Comparison of ENCODE assay signal across 15 cellular contexts in genomic region chr15:88646951-88647350, GRCh38. TPM values are rescaled to one million over a fixed set of nuclear protein-coding genes. Genes with fewer than 3 reads are reported as not detected.
A peak's percentile ranks its signal among the peaks of the same experiment; 100 is the strongest.
DNase-seq lines count a peak whose midpoint lies in the region; ATAC-seq and TF ChIP-seq lines count a peak whose summit lies in the region.
"Had no signal": no experiment of that assay in that cellular context is flagged by ENCODE, and none has a peak within 500 bp of the region (broad histone marks: within the 10 kb centered on the region; RNA-seq: fewer than 3 reads in every experiment).

No MANE protein-coding gene starts in this region.

- POLR2A ChIA-PET in activated B cell treated with CpG ODN at 0.5 μM for 24 hours (lab: Charles Lee) = interaction anchor here (1.0 to 1.7 kb wide), 4 partner anchors 9 to 180 kb away, joined by 3 to 16 read pairs (median 4); partner anchors contain the start of genes AEN, MRPL46 and MRPS11

- H3K4me1 Mint-ChIP-seq in activated T-cell treated with anti-CD3 and anti-CD28 coated beads, Interleukin-2, amount 50 U/mL, for 72 hours (ENCODE audit: low read depth) = peaks cover 74% of the 10 kb centered on the region
- H3K4me1 Mint-ChIP-seq in activated B cell treated with CpG ODN at 0.5 μM for 24 hours = peaks cover 90% of the 10 kb centered on the region
- peaks cover 63 to 77% of the 10 kb centered on the region in 2 donors for H3K4me1 Mint-ChIP-seq in effector memory CD8-positive, alpha-beta T cell (ENCODE audit: low read depth in 2 of 2)

- no peak for DNase-seq in activated T-cell treated with anti-CD3 and anti-CD28 coated beads, Interleukin-2, amount 50 U/mL, for 72 hours
- no peak for DNase-seq in activated T-cell treated with anti-CD3 and anti-CD28 coated beads, Interleukin-2, amount 50 U/mL, for 48 hours
- DNase-seq in activated B cell treated with CpG ODN at 0.5 μM for 24 hours (no peak), suprapubic skin (ENCODE audit: low spot score in 2 of 2) (peak; percentile 41 to 69), heart right ventricle (no peak), thyroid gland (no peak)
- no peak for DNase-seq in effector memory CD8-positive, alpha-beta T cell
- DNase-seq: activated effector memory CD4-positive, alpha-beta T cell treated with Interleukin-2 at 50 U/mL for 16 hours; GDM1; MM.1S; nucleus accumbens had no signal

- H3K4me1 ChIP-seq in suprapubic skin (peaks cover 28% of the 10 kb centered on the region), heart right ventricle (peaks cover 0 to 48% (median 23%) of the 10 kb centered on the region in 9 donors), thyroid gland (peaks cover 17 to 31% of the 10 kb centered on the region in 2 donors)
- H3K4me1 ChIP-seq: uterus had no signal

- H3K9me3 Mint-ChIP-seq in activated T-cell treated with anti-CD3 and anti-CD28 coated beads, Interleukin-2, amount 50 U/mL, for 72 hours = no peaks in the 10 kb centered on the region
- H3K9me3 Mint-ChIP-seq in activated B cell treated with CpG ODN at 0.5 μM for 24 hours = no peaks in the 10 kb centered on the region
- no peaks in the 10 kb centered on the region for H3K9me3 Mint-ChIP-seq in effector memory CD8-positive, alpha-beta T cell
- H3K9me3 Mint-ChIP-seq: brain had no signal

- H3K36me3 Mint-ChIP-seq in activated T-cell treated with anti-CD3 and anti-CD28 coated beads, Interleukin-2, amount 50 U/mL, for 72 hours (ENCODE audit: insufficient read depth in 2 of 2) = peaks cover 7 to 8% of the 10 kb centered on the region in 2 donors
- H3K36me3 Mint-ChIP-seq in activated B cell treated with CpG ODN at 0.5 μM for 24 hours (ENCODE audit: low read depth) = peaks cover 70% of the 10 kb centered on the region
- peaks cover 65% of the 10 kb centered on the region for H3K36me3 Mint-ChIP-seq in effector memory CD8-positive, alpha-beta T cell (ENCODE audit: insufficient read depth)
- H3K36me3 Mint-ChIP-seq: brain had no signal

- 81% methylated on average over 5 of the region's 5 CpGs for WGBS in suprapubic skin
- WGBS in heart right ventricle, 2 donors = 88 to 97% methylated on average over 5 of the region's 5 CpGs
- 80 to 97% methylated on average over 4 to 5 of the region's 5 CpGs for WGBS in thyroid gland, 2 donors

- CTCF ChIA-PET in activated B cell treated with CpG ODN at 0.5 μM for 24 hours (lab: Charles Lee) = interaction anchor here (1.0 to 1.2 kb wide), 3 partner anchors 8 to 22 kb away, joined by 3 to 7 read pairs (median 5); partner anchors contain the start of gene ISG20

- H3K4me3 Mint-ChIP-seq in activated T-cell treated with anti-CD3 and anti-CD28 coated beads, Interleukin-2, amount 50 U/mL, for 72 hours = no peak overlapping the region
- H3K4me3 Mint-ChIP-seq in activated B cell treated with CpG ODN at 0.5 μM for 24 hours = peak overlapping the region; percentile 61
- no peak overlapping the region for H3K4me3 Mint-ChIP-seq in effector memory CD8-positive, alpha-beta T cell
- H3K4me3 Mint-ChIP-seq: brain had no signal

- no peak for ATAC-seq in activated T-cell treated with anti-CD3 and anti-CD28 coated beads, Interleukin-2, amount 50 U/mL, for 72 hours (replicated peaks in 1 of 2)
- no peak for ATAC-seq in activated B cell treated with CpG ODN at 0.5 μM for 24 hours (ENCODE audit: low read depth)
- no peak for ATAC-seq in effector memory CD8-positive, alpha-beta T cell (replicated peaks)
- no peak for ATAC-seq in heart right ventricle
- ATAC-seq in HG03280 (IDR thresholded peaks at IDR 0.05; ENCODE audit: unreplicated experiment) = no peak
- ATAC-seq: heart left ventricle had no signal

- H3K36me3 ChIP-seq in suprapubic skin (no peaks in the 10 kb centered on the region), heart right ventricle (peaks cover 0 to 26% (median 0%) of the 10 kb centered on the region in 9 donors), thyroid gland (no peaks in the 10 kb centered on the region)
- H3K36me3 ChIP-seq: uterus had no signal

- no peaks in the 10 kb centered on the region for H3K9me3 ChIP-seq in suprapubic skin
- no peaks in the 10 kb centered on the region for H3K9me3 ChIP-seq in heart right ventricle
- H3K9me3 ChIP-seq in thyroid gland = no peaks in the 10 kb centered on the region
- H3K9me3 ChIP-seq: heart left ventricle, uterus had no signal

- no peak overlapping the region for H3K27ac ChIP-seq in suprapubic skin
- no peak overlapping the region for H3K27ac ChIP-seq in heart right ventricle
- H3K27ac ChIP-seq in thyroid gland = peak overlapping the region in 1 of 3 donors; percentile 23
- H3K27ac ChIP-seq: uterus had no signal

- TF ChIP-seq POLR2A in suprapubic skin (IDR thresholded peaks at IDR 0.05) (no peak), thyroid gland (IDR thresholded peaks at IDR 0.05) (no peak)

- no peak for TF ChIP-seq EP300 in suprapubic skin (IDR thresholded peaks at IDR 0.05)

- TF ChIP-seq CTCF in activated B cell treated with CpG ODN at 0.5 μM for 24 hours (IDR thresholded peaks at IDR 0.05) = no peak
- TF ChIP-seq CTCF in suprapubic skin (IDR thresholded peaks at IDR 0.05) = no peak
- no peak for TF ChIP-seq CTCF in heart right ventricle (IDR thresholded peaks at IDR 0.05)
- TF ChIP-seq CTCF in thyroid gland (IDR thresholded peaks at IDR 0.05) = no peak

- intact Hi-C loops in activated B cell treated with CpG ODN at 0.5 μM for 24 hours (cut with micrococcal nuclease) = loop anchor here (1.0 kb wide), 1 partner anchor 9 kb away; no protein-coding TSS in a partner anchor
- intact Hi-C loops in heart right ventricle (cut with DNase I) = no loop called here
- intact Hi-C loops in thyroid gland (cut with DNase I) = no loop called here

- no peaks in the 10 kb centered on the region for H3K27me3 ChIP-seq in suprapubic skin
- H3K27me3 ChIP-seq in heart right ventricle = no peaks in the 10 kb centered on the region
- H3K27me3 ChIP-seq in thyroid gland = no peaks in the 10 kb centered on the region
- H3K27me3 ChIP-seq: heart left ventricle, uterus had no signal

- no peak overlapping the region for H3K4me3 ChIP-seq in suprapubic skin
- H3K4me3 ChIP-seq in heart right ventricle = no peak overlapping the region
- no peak overlapping the region for H3K4me3 ChIP-seq in thyroid gland (replicated peaks in 1 of 3)
- H3K4me3 ChIP-seq: heart left ventricle, uterus had no signal

- H3K27me3 Mint-ChIP-seq in activated T-cell treated with anti-CD3 and anti-CD28 coated beads, Interleukin-2, amount 50 U/mL, for 72 hours (ENCODE audit: low read depth) = no peaks in the 10 kb centered on the region
- H3K27me3 Mint-ChIP-seq in activated B cell treated with CpG ODN at 0.5 μM for 24 hours = no peaks in the 10 kb centered on the region
- H3K27me3 Mint-ChIP-seq in effector memory CD8-positive, alpha-beta T cell = no peaks in the 10 kb centered on the region

- peak overlapping the region; percentile 87 for H3K27ac Mint-ChIP-seq in activated T-cell treated with anti-CD3 and anti-CD28 coated beads, Interleukin-2, amount 50 U/mL, for 72 hours
- peak overlapping the region; percentile 96 for H3K27ac Mint-ChIP-seq in activated B cell treated with CpG ODN at 0.5 μM for 24 hours
- peak overlapping the region; percentile 96 to 99 for H3K27ac Mint-ChIP-seq in effector memory CD8-positive, alpha-beta T cell

RNA-seq across cellular contexts. Expression of gene ISG20, which starts 8.1 kb away (rescaled TPM):
- total RNA-seq in activated T-cell treated with anti-CD3 and anti-CD28 coated beads, Interleukin-2, amount 50 U/mL, for 72 hours = 100 to 1,000 TPM; 102 to 215 TPM
- 84.6 and 87.1 TPM in 2 replicates for total RNA-seq in activated B cell treated with CpG ODN at 0.5 μM for 24 hours
- 10 to 100 TPM in 3 of 4 donors, 1 to 10 TPM in 1; 6.1 to 15.1 (median 12.9) TPM for total RNA-seq in suprapubic skin
- 10 to 100 TPM in 1 of 10 donors, 1 to 10 TPM in 9; 2.0 to 23.0 (median 4.5) TPM for total RNA-seq in heart right ventricle
- 10 to 100 TPM in 1 of 2 donors, 1 to 10 TPM in 1; 3.6 to 13.8 TPM for polyA plus RNA-seq in heart right ventricle
- 10 to 100 TPM; 14.3 to 47.8 (median 35.1) TPM for total RNA-seq in thyroid gland

RNA-seq across cellular contexts. Expression of gene AEN, which starts 25.8 kb away (rescaled TPM):
- total RNA-seq in activated T-cell treated with anti-CD3 and anti-CD28 coated beads, Interleukin-2, amount 50 U/mL, for 72 hours = 100 to 1,000 TPM in 1 of 2 donors, 10 to 100 TPM in 1; 99.4 to 155 TPM
- total RNA-seq in activated B cell treated with CpG ODN at 0.5 μM for 24 hours = 40.1 and 41.9 TPM in 2 replicates
- 10 to 100 TPM in 2 of 4 donors, 1 to 10 TPM in 2; 9.3 to 29.3 (median 17.3) TPM for total RNA-seq in suprapubic skin
- 1 to 10 TPM; 4.0 to 9.5 (median 5.6) TPM for total RNA-seq in heart right ventricle
- polyA plus RNA-seq in heart right ventricle = 10 to 100 TPM in 1 of 2 donors, 1 to 10 TPM in 1; 3.4 to 13.2 TPM
- 10 to 100 TPM; 21.6 to 32.8 (median 27.3) TPM for total RNA-seq in thyroid gland

Comparison
In these comparisons a context has a peak if more than half of its experiments do, and no peak if none do; other contexts are left out.
1. DNase-seq: peak in suprapubic skin (2 of 2); none in activated T-cell treated with anti-CD3 and anti-CD28 coated beads, Interleukin-2, amount 50 U/mL, for 72 hours (0 of 2), activated T-cell treated with anti-CD3 and anti-CD28 coated beads, Interleukin-2, amount 50 U/mL, for 48 hours (0 of 2), activated B cell treated with CpG ODN at 0.5 μM for 24 hours (single experiment), effector memory CD8-positive, alpha-beta T cell (0 of 3), heart right ventricle (0 of 2) and thyroid gland (0 of 2).
2. Peak in every context shown above with its lines, with median percentiles within 50 percentile points of each other: H3K27ac Mint-ChIP-seq.